In genomic region chr9:81595887-81596558, GRCh38 we compare ENCODE assay signal across 13 cellular contexts.
DNase-seq lines count a peak whose midpoint lies in the region; ATAC-seq and TF ChIP-seq lines count a peak whose summit lies in the region.
"Had no signal": no experiment of that assay in that cellular context is flagged by ENCODE, and none has a peak within 500 bp of the region (broad histone marks: within the 10 kb centered on the region; RNA-seq: fewer than 3 reads in every experiment).

No MANE protein-coding gene starts in this region.

- H3K27me3 Mint-ChIP-seq in brain, result no peaks in the 10 kb centered on the region
- H3K27me3 Mint-ChIP-seq in naive B cell, result no peaks in the 10 kb centered on the region
- H3K27me3 Mint-ChIP-seq in CD4-positive, alpha-beta memory T cell, result no peaks in the 10 kb centered on the region
- peaks cover 4% of the 10 kb centered on the region for H3K27me3 Mint-ChIP-seq in activated T-helper 17 cell treated with anti-CD3 and anti-CD28 coated beads, Interleukin-2, amount 50 U/mL, for 72 hours

- peaks cover 0 to 40% (median 5%) of the 10 kb centered on the region in 11 experiments; a peak in 11 of 22 replicates for H3K36me3 ChIP-seq in BLaER1 treated with 17β-estradiol and CSF1 and Interleukin-3, amounts not matched to agents 10 nM and 100 nM
- no peaks in the 10 kb centered on the region for H3K36me3 ChIP-seq in CD4-positive, alpha-beta memory T cell (ENCODE audit: insufficient read depth, low read length)

- peak overlapping the region in 9 of 11 experiments; percentile 73 to 97 (median 88); a peak in 17 of 22 replicates for H3K4me2 ChIP-seq in BLaER1 treated with 17β-estradiol and CSF1 and Interleukin-3, amounts not matched to agents 10 nM and 100 nM

- peaks cover 0 to 30% (median 9%) of the 10 kb centered on the region in 11 experiments; a peak in 7 of 22 replicates for H4K20me1 ChIP-seq in BLaER1 treated with 17β-estradiol and CSF1 and Interleukin-3, amounts not matched to agents 10 nM and 100 nM

- no peak for TF ChIP-seq CTCF in brain (conservative IDR thresholded peaks at IDR 0.05)

- no peak overlapping the region for H3K4me3 ChIP-seq in BLaER1 treated with 17β-estradiol and CSF1 and Interleukin-3, amounts not matched to agents 10 nM and 100 nM
- H3K4me3 ChIP-seq in CD4-positive, alpha-beta memory T cell (ENCODE audit: low read length in 2 of 2), result no peak overlapping the region
- H3K4me3 ChIP-seq: SK-N-MC had no signal

- H3K9me3 Mint-ChIP-seq in brain (peaks cover 0 to 5% (median 4%) of the 10 kb centered on the region in 5 experiments), naive B cell (peaks cover 0 to 2% (median 0%) of the 10 kb centered on the region in 7 donors)
- peaks cover 0 to 4% (median 0%) of the 10 kb centered on the region in 8 donors for H3K9me3 Mint-ChIP-seq in CD4-positive, alpha-beta memory T cell
- peaks cover 9% of the 10 kb centered on the region for H3K9me3 Mint-ChIP-seq in activated T-helper 17 cell treated with anti-CD3 and anti-CD28 coated beads, Interleukin-2, amount 50 U/mL, for 72 hours

- no peak overlapping the region for H3K9ac ChIP-seq in BLaER1 treated with 17β-estradiol and CSF1 and Interleukin-3, amounts not matched to agents 10 nM and 100 nM

- CTCF ChIA-PET in CD4-positive, alpha-beta memory T cell (lab: Charles Lee; ENCODE audit: partially characterized antibody), result interaction anchor here (0.7 kb wide), 1 partner anchor 32 kb away, joined by 3 read pairs; no protein-coding TSS in a partner anchor

- peaks cover 89% of the 10 kb centered on the region for H3K36me3 Mint-ChIP-seq in brain
- H3K36me3 Mint-ChIP-seq in naive B cell, result peaks cover 5 to 6% of the 10 kb centered on the region in 2 donors
- H3K36me3 Mint-ChIP-seq in CD4-positive, alpha-beta memory T cell, result no peaks in the 10 kb centered on the region
- no peaks in the 10 kb centered on the region for H3K36me3 Mint-ChIP-seq in activated T-helper 17 cell treated with anti-CD3 and anti-CD28 coated beads, Interleukin-2, amount 50 U/mL, for 72 hours (ENCODE audit: low read depth)

- DNase-seq in NCI-H1417 (lab: John Stamatoyannopoulos, UW), result peak in 2 of 3 experiments; percentile 69 to 88
- no peak for DNase-seq in naive B cell
- no peak for DNase-seq in dedifferentiated amniotic fluid mesenchymal stem cell (ENCODE audit: extremely low spot score)
- no peak for DNase-seq in CD4-positive, alpha-beta memory T cell
- no peak for DNase-seq in activated CD8-positive, alpha-beta memory T cell treated with anti-CD3 and anti-CD28 coated beads, Interleukin-2, amount 50 U/mL, for 48 hours
- DNase-seq: activated CD4-positive, CD25-positive, alpha-beta regulatory T cell treated with anti-CD3 and anti-CD28 coated beads, Interleukin-2, amount 50 U/mL, for 72 hours; islet precursor cell had no signal

- intact Hi-C loops in CD4-positive, alpha-beta memory T cell (cut with micrococcal nuclease), result no loop called here

- peak overlapping the region in 2 of 5 experiments; percentile 5 to 22 for H3K4me3 Mint-ChIP-seq in brain
- peak overlapping the region in 7 of 8 donors; percentile 61 to 87 (median 72) for H3K4me3 Mint-ChIP-seq in naive B cell
- no peak overlapping the region for H3K4me3 Mint-ChIP-seq in CD4-positive, alpha-beta memory T cell
- H3K4me3 Mint-ChIP-seq in activated T-helper 17 cell treated with anti-CD3 and anti-CD28 coated beads, Interleukin-2, amount 50 U/mL, for 72 hours, result no peak overlapping the region
- H3K4me3 Mint-ChIP-seq: activated T-helper 1 cell treated with anti-CD3 and anti-CD28 coated beads, Interleukin-12 subunit alpha, Interleukin-12 subunit beta, Interleukin-2, Interleukin-4 antibody, amounts not matched to agents 30 ng/mL and 10 ng/mL and 1 ng/mL, durations not matched to agents 14 hours and 24 hours and 36 hours had no signal

- peak overlapping the region; percentile 16 to 89 (median 66) for H3K27ac Mint-ChIP-seq in brain
- H3K27ac Mint-ChIP-seq in naive B cell, result peak overlapping the region in 4 of 6 donors; percentile 32 to 87 (median 76)
- H3K27ac Mint-ChIP-seq in CD4-positive, alpha-beta memory T cell, result no peak overlapping the region
- no peak overlapping the region for H3K27ac Mint-ChIP-seq in activated T-helper 17 cell treated with anti-CD3 and anti-CD28 coated beads, Interleukin-2, amount 50 U/mL, for 72 hours
- H3K27ac Mint-ChIP-seq: activated T-helper 1 cell treated with anti-CD3 and anti-CD28 coated beads, Interleukin-12 subunit alpha, Interleukin-12 subunit beta, Interleukin-2, Interleukin-4 antibody, amounts not matched to agents 30 ng/mL and 10 ng/mL and 1 ng/mL, durations not matched to agents 14 hours and 24 hours and 36 hours had no signal

- H3K27me3 ChIP-seq in BLaER1 treated with 17β-estradiol and CSF1 and Interleukin-3, amounts not matched to agents 10 nM and 100 nM, result peaks cover 0 to 30% (median 0%) of the 10 kb centered on the region in 11 experiments; a peak in 6 of 22 replicates
- H3K27me3 ChIP-seq in CD4-positive, alpha-beta memory T cell (ENCODE audit: insufficient read depth, low read length), result no peaks in the 10 kb centered on the region

- no peak for ATAC-seq in naive B cell (ENCODE audit: low read depth in 2 of 2)
- ATAC-seq in activated T-helper 17 cell treated with anti-CD3 and anti-CD28 coated beads, Interleukin-2, amount 50 U/mL, for 72 hours (replicated peaks), result no peak

- H3K9me3 ChIP-seq in BLaER1 treated with 17β-estradiol and CSF1 and Interleukin-3, amounts not matched to agents 10 nM and 100 nM (replicated peaks in 1 of 11), result peaks cover 0 to 7% (median 0%) of the 10 kb centered on the region in 11 experiments; a peak in 3 of 22 replicates
- H3K9me3 ChIP-seq in CD4-positive, alpha-beta memory T cell (ENCODE audit: control insufficient read depth in 1 of 2, low read length in 2 of 2), result no peaks in the 10 kb centered on the region

- H3K4me1 Mint-ChIP-seq in brain (peaks cover 52% of the 10 kb centered on the region), naive B cell (peaks cover 64 to 82% (median 67%) of the 10 kb centered on the region in 3 donors)
- peaks cover 0 to 11% (median 6%) of the 10 kb centered on the region in 4 donors for H3K4me1 Mint-ChIP-seq in CD4-positive, alpha-beta memory T cell
- H3K4me1 Mint-ChIP-seq in activated T-helper 17 cell treated with anti-CD3 and anti-CD28 coated beads, Interleukin-2, amount 50 U/mL, for 72 hours, result peaks cover 4% of the 10 kb centered on the region

- peaks cover 54 to 75% (median 69%) of the 10 kb centered on the region in 10 experiments for H3K4me1 ChIP-seq in BLaER1 treated with 17β-estradiol and CSF1 and Interleukin-3, amounts not matched to agents 10 nM and 100 nM
- no peaks in the 10 kb centered on the region for H3K4me1 ChIP-seq in CD4-positive, alpha-beta memory T cell (ENCODE audit: insufficient read depth, low read length)

- peak overlapping the region in 1 of 11 experiments; percentile 64; a peak in 2 of 22 replicates for H3K27ac ChIP-seq in BLaER1 treated with 17β-estradiol and CSF1 and Interleukin-3, amounts not matched to agents 10 nM and 100 nM
- no peak overlapping the region for H3K27ac ChIP-seq in CD4-positive, alpha-beta memory T cell (ENCODE audit: low read depth, low read length)
- H3K27ac ChIP-seq: C4-2B, SK-N-MC had no signal

- POLR2A ChIA-PET in CD4-positive, alpha-beta memory T cell (lab: Charles Lee; ENCODE audit: partially characterized antibody), result no interaction called here

Comparison
In these comparisons a context has a peak if more than half of its experiments do, and no peak if none do; other contexts are left out.
1. DNase-seq: peak in NCI-H1417 (2 of 3); none in naive B cell (single experiment), dedifferentiated amniotic fluid mesenchymal stem cell (single experiment), CD4-positive, alpha-beta memory T cell (0 of 5) and activated CD8-positive, alpha-beta memory T cell treated with anti-CD3 and anti-CD28 coated beads, Interleukin-2, amount 50 U/mL, for 48 hours (single experiment).
2. H3K27ac Mint-ChIP-seq: peak in brain (5 of 5) and naive B cell (4 of 6); none in CD4-positive, alpha-beta memory T cell (0 of 7) and activated T-helper 17 cell treated with anti-CD3 and anti-CD28 coated beads, Interleukin-2, amount 50 U/mL, for 72 hours (single experiment).
3. H3K4me3 Mint-ChIP-seq: peak in naive B cell (7 of 8); none in CD4-positive, alpha-beta memory T cell (0 of 8) and activated T-helper 17 cell treated with anti-CD3 and anti-CD28 coated beads, Interleukin-2, amount 50 U/mL, for 72 hours (single experiment).